Comparison of ENCODE assay signal across 8 cellular contexts in genomic region chr7:28853834-28854749, GRCh38.
DNase-seq lines count a peak whose midpoint lies in the region; ATAC-seq lines count a peak whose summit lies in the region.

No MANE protein-coding gene starts in this region.

- no peaks in the 10 kb centered on the region for H3K36me3 Mint-ChIP-seq in memory B cell

- no peaks in the 10 kb centered on the region for H3K9me3 Mint-ChIP-seq in memory B cell

- ATAC-seq in GM19025 (IDR thresholded peaks at IDR 0.05; ENCODE audit: low read depth, unreplicated experiment) (peak; percentile 98), HG03280 (IDR thresholded peaks at IDR 0.05; ENCODE audit: unreplicated experiment) (peak; percentile 97), memory B cell (ENCODE audit: low read depth) (peak; percentile 98)

- H3K4me3 Mint-ChIP-seq in memory B cell, result peak overlapping the region; percentile 92

- peaks cover 14% of the 10 kb centered on the region for H3K4me1 Mint-ChIP-seq in memory B cell

- H3K27ac Mint-ChIP-seq in memory B cell, result peak overlapping the region; percentile 75

- peaks cover 14% of the 10 kb centered on the region for H3K27me3 Mint-ChIP-seq in memory B cell

- peak; percentile 80 for DNase-seq in Ammon's horn (ENCODE audit: low spot score)
- peak; percentile 70 for DNase-seq in NCI-H510A treated with DMSO at 0.1 percent for 48 hours (lab: John Stamatoyannopoulos, UW)
- peak; percentile 34 to 44 for DNase-seq in activated CD4-positive, alpha-beta T cell treated with anti-CD3 and anti-CD28 coated beads, Interleukin-2, amount 50 U/mL, for 4 hours
- peak; percentile 3 for DNase-seq in effector CD4-positive, alpha-beta T cell
- peak; percentile 87 to 90 for DNase-seq in memory B cell (ENCODE audit: low spot score in 2 of 2)
- peak; percentile 52 to 56 (median 52) for DNase-seq in stimulated activated CD4-positive, alpha-beta T cell treated with anti-CD3 and anti-CD28 coated beads, TNF-alpha, amount 100 ng/mL, for 48 hours (ENCODE audit: low read depth in 3 of 3)

Comparison
In these comparisons a context has a peak if more than half of its experiments do, and no peak if none do; other contexts are left out.
1. Peak in every context shown above with its lines: DNase-seq and ATAC-seq.
2. DNase-seq: peak in every context shown above with its lines; median percentile 88 in memory B cell; 80 in Ammon's horn; 70 in NCI-H510A treated with DMSO at 0.1 percent for 48 hours; 52 in stimulated activated CD4-positive, alpha-beta T cell treated with anti-CD3 and anti-CD28 coated beads, TNF-alpha, amount 100 ng/mL, for 48 hours; 39 in activated CD4-positive, alpha-beta T cell treated with anti-CD3 and anti-CD28 coated beads, Interleukin-2, amount 50 U/mL, for 4 hours; 3 in effector CD4-positive, alpha-beta T cell.